1 cellular context compared by ENCODE assay signal in the genomic region with DNA sequence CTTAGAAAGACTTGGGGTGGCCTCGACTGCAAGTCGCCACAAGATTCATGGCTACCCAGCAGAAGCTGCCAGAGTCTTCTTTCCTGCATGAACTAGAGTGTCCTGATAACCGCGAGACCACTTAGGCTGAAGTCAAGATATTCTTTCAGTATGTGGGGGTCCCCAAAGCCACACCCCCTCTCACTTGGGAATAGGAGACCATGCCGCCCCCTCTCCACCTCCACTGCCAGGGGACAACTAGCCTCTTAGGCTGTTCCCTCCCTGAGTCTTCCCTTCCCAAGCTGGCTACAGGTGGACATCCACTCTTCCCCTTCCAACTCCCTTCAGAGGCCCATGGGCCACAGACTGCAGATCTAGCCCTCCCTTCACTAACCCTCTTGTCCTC.
TF ChIP-seq lines count a peak whose summit lies in the region.

No MANE protein-coding gene starts in this region.

TF ChIP-seq in IMR-90, 13 proteins besides CTCF, POLR2A, EP300 and RAD21:
- TF ChIP-seq NFE2L2 (IDR thresholded peaks at IDR 0.05; ENCODE audit: low read depth, low read length) (no peak), CHD1 (IDR thresholded peaks at IDR 0.05; ENCODE audit: low read depth, low read length) (no peak), CEBPB (IDR thresholded peaks at IDR 0.05; ENCODE audit: low read depth, low read length) (no peak), FOS (IDR thresholded peaks at IDR 0.05; ENCODE audit: low read depth, low read length) (no peak), RCOR1 (IDR thresholded peaks at IDR 0.05; ENCODE audit: insufficient replicate concordance, low read length) (no peak), BHLHE40 (IDR thresholded peaks at IDR 0.05; ENCODE audit: low read depth, low read length) (no peak)
- TF ChIP-seq, protein P1, sequence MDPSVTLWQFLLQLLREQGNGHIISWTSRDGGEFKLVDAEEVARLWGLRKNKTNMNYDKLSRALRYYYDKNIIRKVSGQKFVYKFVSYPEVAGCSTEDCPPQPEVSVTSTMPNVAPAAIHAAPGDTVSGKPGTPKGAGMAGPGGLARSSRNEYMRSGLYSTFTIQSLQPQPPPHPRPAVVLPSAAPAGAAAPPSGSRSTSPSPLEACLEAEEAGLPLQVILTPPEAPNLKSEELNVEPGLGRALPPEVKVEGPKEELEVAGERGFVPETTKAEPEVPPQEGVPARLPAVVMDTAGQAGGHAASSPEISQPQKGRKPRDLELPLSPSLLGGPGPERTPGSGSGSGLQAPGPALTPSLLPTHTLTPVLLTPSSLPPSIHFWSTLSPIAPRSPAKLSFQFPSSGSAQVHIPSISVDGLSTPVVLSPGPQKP (IDR thresholded peaks at IDR 0.05; ENCODE audit: borderline replicate concordance, low read depth, low read length) = no peak
